1 cellular context compared by ENCODE assay signal in genomic region chr22:32474635-32475427, GRCh38.
TF ChIP-seq lines count a peak whose summit lies in the region.

FBXO7 (plus strand) TSS chr22:32474811; CDS start chr22:32475003, 192 bp downstream.

TF ChIP-seq in HepG2, 621 proteins besides CTCF, POLR2A, EP300 and RAD21 (continued from another document and continues in another):
- TF ChIP-seq ZBTB40 (IDR thresholded peaks at IDR 0.05) (no peak), ZBTB40 (CRISPR knock-in tag; IDR thresholded peaks at IDR 0.05) (no peak; the same call in 1 of the 2 replicates), ZNF446 (CRISPR knock-in tag; IDR thresholded peaks at IDR 0.05) (no peak), THRA (CRISPR knock-in tag; IDR thresholded peaks at IDR 0.05; ENCODE audit: borderline replicate concordance) (no peak; the same call in 1 of the 2 replicates), ZNF501 (CRISPR knock-in tag; IDR thresholded peaks at IDR 0.05) (peak; percentile 73; the same call in 1 of the 2 replicates), STAG1 (CRISPR knock-in tag; IDR thresholded peaks at IDR 0.05) (peak; percentile 4), KLF15 (CRISPR knock-in tag; IDR thresholded peaks at IDR 0.05; ENCODE audit: borderline replicate concordance) (no peak), ZNF280D (CRISPR knock-in tag; IDR thresholded peaks at IDR 0.05) (no peak), ZBTB21 (CRISPR knock-in tag; IDR thresholded peaks at IDR 0.05) (no peak), ZFP36L2 (CRISPR knock-in tag; IDR thresholded peaks at IDR 0.05) (no peak), SP5 (CRISPR knock-in tag; IDR thresholded peaks at IDR 0.05; ENCODE audit: borderline replicate concordance, low read depth) (peak; percentile 50; the same call in 1 of the 2 replicates), HNF4G (IDR thresholded peaks at IDR 0.05; ENCODE audit: borderline replicate concordance, low read depth, low read length) (no peak), HNF4G (CRISPR knock-in tag; IDR thresholded peaks at IDR 0.05; ENCODE audit: borderline replicate concordance, low read depth) (no peak), TARDBP (CRISPR knock-in tag; IDR thresholded peaks at IDR 0.05) (no peak), NFAT5 (CRISPR knock-in tag; IDR thresholded peaks at IDR 0.05) (no peak), HDAC2 (CRISPR knock-in tag; IDR thresholded peaks at IDR 0.05) (no peak; the same call in 1 of the 2 replicates), ZNF737 (CRISPR knock-in tag; IDR thresholded peaks at IDR 0.05; ENCODE audit: borderline replicate concordance) (no peak), XRCC5 (optimal IDR thresholded peaks at IDR 0.05; ENCODE audit: low read length) (peak; percentile 93), ATRX (CRISPR knock-in tag; IDR thresholded peaks at IDR 0.05; ENCODE audit: borderline replicate concordance) (no peak), NR2C2 (CRISPR knock-in tag; IDR thresholded peaks at IDR 0.05; ENCODE audit: borderline replicate concordance) (peak; percentile 80), SRSF1 (optimal IDR thresholded peaks at IDR 0.05; ENCODE audit: low read depth, low read length) (peak; percentile 22), SKI (IDR thresholded peaks at IDR 0.05; ENCODE audit: partially characterized antibody) (no peak), ZNF207 (IDR thresholded peaks at IDR 0.05; ENCODE audit: borderline replicate concordance) (no peak), TFDP2 (CRISPR knock-in tag; IDR thresholded peaks at IDR 0.05) (peak; percentile 73), CBX5 (CRISPR knock-in tag; IDR thresholded peaks at IDR 0.05; ENCODE audit: borderline replicate concordance) (peak; percentile 23; the same call in 1 of the 2 replicates), FOSL1 (CRISPR knock-in tag; IDR thresholded peaks at IDR 0.05; ENCODE audit: borderline replicate concordance) (0 out of 2 replicates have a peak, but pooled peaks have one; percentile 19), ZNF180 (CRISPR knock-in tag; IDR thresholded peaks at IDR 0.05; ENCODE audit: borderline replicate concordance, low read depth) (no peak), ZBTB44 (CRISPR knock-in tag; IDR thresholded peaks at IDR 0.05) (no peak), ZNF383 (CRISPR knock-in tag; IDR thresholded peaks at IDR 0.05; ENCODE audit: borderline replicate concordance) (no peak), MZF1 (CRISPR knock-in tag; IDR thresholded peaks at IDR 0.05; ENCODE audit: borderline replicate concordance) (no peak), ZIK1 (CRISPR knock-in tag; IDR thresholded peaks at IDR 0.05; ENCODE audit: borderline replicate concordance, low read depth) (peak; percentile 69; the same call in 1 of the 2 replicates), ZBTB2 (CRISPR knock-in tag; IDR thresholded peaks at IDR 0.05; ENCODE audit: low read depth) (0 out of 2 replicates have a peak, but pooled peaks have one; percentile 37), ZSCAN29 (CRISPR knock-in tag; conservative IDR thresholded peaks at IDR 0.05) (no peak), U2AF1 (optimal IDR thresholded peaks at IDR 0.05; ENCODE audit: low read depth, low read length) (peak; percentile 51)
